ENCODE assay signal across 8 cellular contexts in the genomic region with DNA sequence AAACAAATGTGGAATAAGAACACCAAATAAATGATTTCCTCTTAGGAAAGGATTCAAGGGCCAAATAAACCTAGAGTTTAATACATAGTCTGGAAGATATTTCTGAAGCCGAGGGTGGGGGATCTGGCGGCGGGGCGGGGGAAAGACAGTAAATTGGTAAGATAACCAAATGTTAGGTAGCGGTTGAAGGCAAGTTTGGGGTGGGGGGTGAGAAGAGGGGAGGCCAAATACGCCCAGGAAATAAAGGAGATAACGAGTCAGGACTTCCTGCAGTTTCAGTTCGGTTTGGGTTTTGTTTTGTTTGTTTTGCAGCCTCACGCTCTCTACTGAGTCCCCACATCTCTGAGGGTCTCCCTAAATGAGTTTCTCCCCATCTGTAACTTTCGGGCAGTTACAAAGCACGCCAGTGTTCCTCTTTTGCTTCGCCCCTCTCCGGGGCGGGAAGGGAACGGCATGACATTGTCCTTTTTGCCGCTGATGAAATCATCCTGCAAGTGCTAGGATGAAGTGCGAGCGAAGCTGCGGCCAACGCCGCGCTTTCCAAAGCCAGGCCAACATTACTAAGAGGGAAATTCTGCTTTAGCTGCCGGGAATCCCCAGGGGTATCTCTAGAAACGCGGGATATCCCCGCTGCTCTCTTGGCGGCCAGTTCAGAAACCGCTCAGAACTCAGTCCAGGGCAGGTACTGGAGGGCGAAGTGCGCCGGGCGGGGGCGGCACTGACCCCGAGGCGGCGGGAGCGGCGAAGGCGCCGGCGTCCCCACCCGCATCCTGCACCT.
DNase-seq lines count a peak whose midpoint lies in the region; ATAC-seq and TF ChIP-seq lines count a peak whose summit lies in the region.

No MANE protein-coding gene starts in this region.

- H3K4me1 Mint-ChIP-seq in memory B cell, result peaks cover 16% of the 10 kb centered on the region

- H3K4me3 Mint-ChIP-seq in memory B cell, result peak overlapping the region; percentile 91

- peak overlapping the region; percentile 83 for H3K27ac Mint-ChIP-seq in memory B cell

- no peaks in the 10 kb centered on the region for H3K36me3 Mint-ChIP-seq in memory B cell

- H3K27me3 Mint-ChIP-seq in memory B cell, result peaks cover 6% of the 10 kb centered on the region

- ATAC-seq in GM18502 (IDR thresholded peaks at IDR 0.05; ENCODE audit: poor library complexity, unreplicated experiment) (peak; percentile 60), HG02970 (IDR thresholded peaks at IDR 0.05; ENCODE audit: low FRiP score, unreplicated experiment) (peak; percentile 66), memory B cell (ENCODE audit: low read depth) (peak; percentile 51)

- 0 out of 2 replicates have a peak overlapping the region, but pooled peaks have one; percentile 11 for H3K27ac ChIP-seq in 22Rv1

- DNase-seq in NCI-H2171 treated with DMSO at 0.1 percent for 48 hours (lab: John Stamatoyannopoulos, UW) (peak; percentile 48), memory B cell (ENCODE audit: low spot score in 2 of 2) (peak; percentile 10 to 49)
- DNase-seq in activated CD4-positive, alpha-beta T cell treated with anti-CD3 and anti-CD28 coated beads, Interleukin-2, amount 50 U/mL, for 1 hour, result peak; percentile 34
- DNase-seq in effector CD4-positive, alpha-beta T cell, result peak; percentile 43
- DNase-seq in stimulated activated CD8-positive, alpha-beta memory T cell treated with anti-CD3 and anti-CD28 coated beads, Interleukin-15, amount 100 ng/mL, for 4 hours (ENCODE audit: low read depth in 2 of 2), result peak; percentile 24 to 35

- TF ChIP-seq CTCF in 22Rv1 (IDR thresholded peaks at IDR 0.05), result peak; percentile 48

- H3K9me3 Mint-ChIP-seq in memory B cell, result no peaks in the 10 kb centered on the region

Comparison
In these comparisons a context has a peak if more than half of its experiments do, and no peak if none do; other contexts are left out.
1. Peak in every context shown above with its lines: DNase-seq, ATAC-seq and H3K27ac ChIP-seq.